Comparison of ENCODE assay signal across 8 cellular contexts in genomic region chr16:84532299-84532724, GRCh38. TPM values are rescaled to one million over a fixed set of nuclear protein-coding genes. Genes with fewer than 3 reads are reported as not detected.
DNase-seq lines count a peak whose midpoint lies in the region; ATAC-seq and TF ChIP-seq lines count a peak whose summit lies in the region.

No MANE protein-coding gene starts in this region.

- no peak for TF ChIP-seq CTCF in transverse colon (IDR thresholded peaks at IDR 0.05)

- ATAC-seq in left lobe of liver (peak; percentile 80), HG02571 (IDR thresholded peaks at IDR 0.05; ENCODE audit: unreplicated experiment) (no peak), HG03571 (IDR thresholded peaks at IDR 0.05; ENCODE audit: unreplicated experiment) (no peak), HG02763 (IDR thresholded peaks at IDR 0.05; ENCODE audit: unreplicated experiment) (no peak)

- H3K4me1 ChIP-seq in transverse colon = peaks cover 0 to 25% (median 11%) of the 10 kb centered on the region in 4 donors

- no peak for TF ChIP-seq POLR2A in transverse colon (IDR thresholded peaks at IDR 0.05)

- intact Hi-C loops in transverse colon (cut with DNase I; ENCODE audit: low total_unique reads) = no loop called here

- in situ Hi-C loops in transverse colon (cut with MboI; ENCODE audit: low pct_ligation_motif_present in 1 of 4, low pct_unique_long_range_greater_than_20kb in 1 of 4, low sequenced_read_pairs in 3 of 4) = no loop called here

- no peaks in the 10 kb centered on the region for H3K36me3 ChIP-seq in transverse colon

- peak; percentile 37 for DNase-seq in KG1 (lab: John Stamatoyannopoulos, UW)
- DNase-seq in left lobe of liver (ENCODE audit: low spot score) = peak; percentile 52
- DNase-seq in transverse colon = peak; percentile 24
- DNase-seq in HUDEP-2 (lab: John Stamatoyannopoulos, UW; ENCODE audit: unreplicated experiment in 76 of 76) = no peak

- H3K27me3 ChIP-seq in transverse colon = no peaks in the 10 kb centered on the region

- no peaks in the 10 kb centered on the region for H3K9me3 ChIP-seq in transverse colon

- WGBS in transverse colon (ENCODE audit: low coverage in 1 of 2), 2 donors = 51 to 60% methylated on average over 3 to 10 of the region's 10 CpGs

- H3K27ac ChIP-seq in cingulate gyrus (ENCODE audit: low read depth, low read length) (peak overlapping the region; percentile 3), transverse colon (peak overlapping the region; percentile 66 to 78 (median 70))

- no peak overlapping the region for H3K4me3 ChIP-seq in transverse colon

- TF ChIP-seq EP300 in transverse colon (IDR thresholded peaks at IDR 0.05; ENCODE audit: low read depth) = no peak

RNA-seq across cellular contexts. Expression of gene MEAK7, which starts 27.9 kb away (rescaled TPM):
- total RNA-seq in left lobe of liver = 2.9 TPM
- total RNA-seq in transverse colon = 10 to 100 TPM; 20.3 to 29.1 (median 21.8) TPM

Comparison
In these comparisons a context has a peak if more than half of its experiments do, and no peak if none do; other contexts are left out.
1. DNase-seq: peak in KG1 (single experiment), left lobe of liver (single experiment) and transverse colon (single experiment); none in HUDEP-2 (0 of 76).